8 cellular contexts compared by ENCODE assay signal in genomic region chr14:73269729-73270651, GRCh38. TPM values are rescaled to one million over a fixed set of nuclear protein-coding genes. Genes with fewer than 3 reads are reported as not detected.
A peak's percentile ranks its signal among the peaks of the same experiment; 100 is the strongest.
DNase-seq lines count a peak whose midpoint lies in the region; ATAC-seq and TF ChIP-seq lines count a peak whose summit lies in the region.

No MANE protein-coding gene starts in this region.

- peak overlapping the region; percentile 84 for H3K27ac Mint-ChIP-seq in nephron progenitor cell

- no peaks in the 10 kb centered on the region for H3K9me3 Mint-ChIP-seq in nephron progenitor cell

- intact Hi-C loops in OCI-LY7 (cut with micrococcal nuclease; ENCODE audit: unreplicated experiment) (no loop called here), esophagus muscularis mucosa (cut with DNase I) (loop anchor here (10.0 kb wide), 1 partner anchor 95 kb away; no protein-coding TSS in a partner anchor)

- no peaks in the 10 kb centered on the region for H4K20me1 ChIP-seq in OCI-LY7 (ENCODE audit: insufficient read depth, low read length)

- POLR2A ChIA-PET in OCI-LY7 (lab: Charles Lee) = interaction anchor here (0.5 to 0.9 kb wide), 2 partner anchors 25 to 103 kb away, joined by 3 to 5 read pairs; no protein-coding TSS in a partner anchor

- peaks cover 4% of the 10 kb centered on the region; the same call in 1 of the 2 replicates for H3K36me3 ChIP-seq in OCI-LY7 (ENCODE audit: insufficient read depth, low read length)
- H3K36me3 ChIP-seq in esophagus muscularis mucosa = peaks cover 0 to 57% (median 17%) of the 10 kb centered on the region in 4 donors

- peak; percentile 57 for ATAC-seq in GM19467 (IDR thresholded peaks at IDR 0.05; ENCODE audit: unreplicated experiment)

- no peaks in the 10 kb centered on the region for H3K36me3 Mint-ChIP-seq in nephron progenitor cell (ENCODE audit: low read depth)

- peak overlapping the region; percentile 77 for H2AFZ ChIP-seq in OCI-LY7 (ENCODE audit: low read length)

- TF ChIP-seq CTCF in OCI-LY7 (conservative IDR thresholded peaks at IDR 0.05; ENCODE audit: low read length) (no peak), esophagus muscularis mucosa (IDR thresholded peaks at IDR 0.05) (no peak), nephron progenitor cell (IDR thresholded peaks at IDR 0.05) (no peak)

- peaks cover 22% of the 10 kb centered on the region for H3K4me1 Mint-ChIP-seq in nephron progenitor cell

- DNase-seq in EH (ENCODE audit: low read depth) (peak; percentile 35), OCI-LY7 (ENCODE audit: low spot score) (peak; percentile 73), esophagus muscularis mucosa (ENCODE audit: extremely low spot score) (no peak), nephron progenitor cell (peak; percentile 80), GOT3 (lab: John Stamatoyannopoulos, UW) (no peak), NCI-H1694 treated with DMSO at 0.1 percent for 48 hours (lab: John Stamatoyannopoulos, UW) (no peak)
- no peak for DNase-seq in stimulated activated naive CD4-positive, alpha-beta T cell (lab: John Stamatoyannopoulos, UW)

- H3K4me3 ChIP-seq in OCI-LY7 (ENCODE audit: low read depth, low read length, poor library complexity, severe bottlenecking) (peak overlapping the region; percentile 47), esophagus muscularis mucosa (peak overlapping the region; percentile 39 to 57 (median 49))

- H3K9me2 ChIP-seq in OCI-LY7 (ENCODE audit: insufficient read depth, low read length) = no peaks in the 10 kb centered on the region

- WGBS in esophagus muscularis mucosa = 27% methylated on average over 31 of the region's 48 CpGs

- H3K9me3 ChIP-seq in OCI-LY7 (ENCODE audit: low read length) = no peaks in the 10 kb centered on the region
- H3K9me3 ChIP-seq in esophagus muscularis mucosa = no peaks in the 10 kb centered on the region

- no TSS peak for BruUV-seq in OCI-LY7 (replicated peaks; lab: Mats Ljungman, UMichigan)

- TF ChIP-seq POLR2A in esophagus muscularis mucosa (IDR thresholded peaks at IDR 0.05; ENCODE audit: low read depth) = no peak

- H3K4me3 Mint-ChIP-seq in nephron progenitor cell = peak overlapping the region; percentile 80

- TF ChIP-seq EP300 in esophagus muscularis mucosa (IDR thresholded peaks at IDR 0.05) = no peak

- no peaks in the 10 kb centered on the region for H3K79me2 ChIP-seq in OCI-LY7 (ENCODE audit: insufficient read depth, low read depth, low read length)

- peak overlapping the region; percentile 67 for H3K4me2 ChIP-seq in OCI-LY7 (ENCODE audit: low read length)

- no peaks in the 10 kb centered on the region for H3K27me3 ChIP-seq in esophagus muscularis mucosa

- H3K27ac ChIP-seq in OCI-LY7 (ENCODE audit: low read depth, low read length, poor library complexity, severe bottlenecking) = peak overlapping the region; percentile 47
- peak overlapping the region; percentile 33 to 60 (median 44) for H3K27ac ChIP-seq in esophagus muscularis mucosa (replicated peaks in 1 of 4)

- H3K27me3 Mint-ChIP-seq in nephron progenitor cell (ENCODE audit: low read depth, poor library complexity) = peaks cover 16% of the 10 kb centered on the region

- peaks cover 39% of the 10 kb centered on the region for H3K4me1 ChIP-seq in OCI-LY7 (ENCODE audit: insufficient read depth, low read length, poor library complexity, severe bottlenecking)
- H3K4me1 ChIP-seq in esophagus muscularis mucosa = peaks cover 10 to 26% (median 18%) of the 10 kb centered on the region in 4 donors

- CTCF ChIA-PET in OCI-LY7 (lab: Charles Lee; ENCODE audit: unreplicated experiment) = no interaction called here

RNA-seq across cellular contexts. Expression of gene PAPLN, which starts 32.7 kb away (rescaled TPM):
- 2.8 and 4.0 TPM in 2 replicates for total RNA-seq in OCI-LY7 (2014; rRNA removed; shearing (Covaris generic))
- total RNA-seq in OCI-LY7 (2022) (7.9 and 9.0 TPM in 2 replicates), esophagus muscularis mucosa (10 to 100 TPM; 12.0 to 43.5 (median 24.1) TPM)

Comparison
In these comparisons a context has a peak if more than half of its experiments do, and no peak if none do; other contexts are left out.
1. DNase-seq: peak in EH (single experiment), OCI-LY7 (single experiment) and nephron progenitor cell (single experiment); none in esophagus muscularis mucosa (single experiment), stimulated activated naive CD4-positive, alpha-beta T cell (0 of 6), GOT3 (single experiment) and NCI-H1694 treated with DMSO at 0.1 percent for 48 hours (single experiment).